Comparison of ENCODE assay signal across 18 cellular contexts in genomic region chr3:15553749-15554148, GRCh38.
"Had no signal": no experiment of that assay in that cellular context is flagged by ENCODE, and none has a peak within 500 bp of the region (broad histone marks: within the 10 kb centered on the region; RNA-seq: fewer than 3 reads in every experiment).

No MANE protein-coding gene starts in this region.

- H3K27me3 Mint-ChIP-seq: naive B cell; stimulated activated memory B cell treated with anti-CD40 and anti-IgM and Interleukin-4, amounts not matched to agents 10 μg/mL and 1 μg/mL and 100 μg/mL, for 72 hours; stimulated activated naive CD8-positive, alpha-beta T cell treated with anti-CD3 and anti-CD28 coated beads, Interleukin-15, Interleukin-2, amounts not matched to agents 100 ng/mL and 50 ng/mL, for 24 hours had no signal

- H3K4me1 Mint-ChIP-seq: nephron had no signal

- H3K4me1 ChIP-seq: tibial artery, vagina had no signal

- H3K9me3 ChIP-seq: tibial artery, upper lobe of right lung, vagina had no signal

- ATAC-seq: left cardiac atrium; left ventricle myocardium superior; right cardiac atrium; stimulated activated memory B cell treated with anti-CD40 and anti-IgM and Interleukin-4, amounts not matched to agents 10 μg/mL and 1 μg/mL and 100 μg/mL, for 72 hours; upper lobe of right lung had no signal

- H3K4me3 ChIP-seq: coronary artery, tibial artery, upper lobe of right lung, vagina had no signal

- H3K36me3 ChIP-seq: upper lobe of right lung had no signal

- H3K9me3 Mint-ChIP-seq: endodermal cell; naive B cell; stimulated activated memory B cell treated with anti-CD40 and anti-IgM and Interleukin-4, amounts not matched to agents 10 μg/mL and 1 μg/mL and 100 μg/mL, for 72 hours; stimulated activated naive CD8-positive, alpha-beta T cell treated with anti-CD3 and anti-CD28 coated beads, Interleukin-15, Interleukin-2, amounts not matched to agents 100 ng/mL and 50 ng/mL, for 24 hours had no signal

- FAIRE-seq: frontal cortex, keratinocyte had no signal

- H3K27ac Mint-ChIP-seq: endodermal cell; nephron; stimulated activated memory B cell treated with anti-CD40 and anti-IgM and Interleukin-4, amounts not matched to agents 10 μg/mL and 1 μg/mL and 100 μg/mL, for 72 hours; stimulated activated naive CD8-positive, alpha-beta T cell treated with anti-CD3 and anti-CD28 coated beads, Interleukin-15, Interleukin-2, amounts not matched to agents 100 ng/mL and 50 ng/mL, for 24 hours had no signal

- H3K27me3 ChIP-seq: tibial artery, upper lobe of right lung, vagina had no signal

- H3K4me3 Mint-ChIP-seq: endodermal cell; immature natural killer cell; nephron; stimulated activated memory B cell treated with anti-CD40 and anti-IgM and Interleukin-4, amounts not matched to agents 10 μg/mL and 1 μg/mL and 100 μg/mL, for 72 hours; stimulated activated naive CD8-positive, alpha-beta T cell treated with anti-CD3 and anti-CD28 coated beads, Interleukin-15, Interleukin-2, amounts not matched to agents 100 ng/mL and 50 ng/mL, for 24 hours had no signal

- DNase-seq: effector CD4-positive, alpha-beta T cell; endodermal cell; immature natural killer cell; left cardiac atrium; left ventricle myocardium superior; mesendoderm; naive B cell; right cardiac atrium; stimulated activated CD4-positive, alpha-beta T cell treated with anti-CD3 and anti-CD28 coated beads, Interleukin-4, amount 100 ng/mL, for 24 hours; tibial artery; upper lobe of right lung had no signal

- H3K27ac ChIP-seq: coronary artery, tibial artery, upper lobe of right lung, vagina had no signal
